ENCODE assay signal across 15 cellular contexts in genomic region chr20:20084296-20084752, GRCh38. TPM values are rescaled to one million over a fixed set of nuclear protein-coding genes. Genes with fewer than 3 reads are reported as not detected.
A peak's percentile ranks its signal among the peaks of the same experiment; 100 is the strongest.
DNase-seq lines count a peak whose midpoint lies in the region; ATAC-seq and TF ChIP-seq lines count a peak whose summit lies in the region.
"Had no signal": no experiment of that assay in that cellular context is flagged by ENCODE, and none has a peak within 500 bp of the region (broad histone marks: within the 10 kb centered on the region; RNA-seq: fewer than 3 reads in every experiment).

No MANE protein-coding gene starts in this region.

- 52% methylated on average over 8 of the region's 8 CpGs for WGBS in right cardiac atrium

- H3K4me3 ChIP-seq in right cardiac atrium (ENCODE audit: low read length) (no peak overlapping the region), RWPE2 (ENCODE audit: severe bottlenecking) (no peak overlapping the region), thoracic aorta (no peak overlapping the region)
- H3K4me3 ChIP-seq: adrenal gland, lower lobe of right lung, MG63 had no signal

- peaks cover 37% of the 10 kb centered on the region for H3K4me1 Mint-ChIP-seq in glutamatergic neuron (ENCODE audit: low read depth, unreplicated experiment)
- H3K4me1 Mint-ChIP-seq: stimulated activated effector memory CD8-positive, alpha-beta T cell treated with anti-CD3 and anti-CD28 coated beads, Interleukin-12 subunit alpha, Interleukin-12 subunit beta, amount 100 ng/mL, for 72 hours had no signal

- intact Hi-C loops in Right ventricle myocardium superior (cut with DNase I) (loop anchor here (5.0 kb wide), 2 partner anchors 148 to 488 kb away; no protein-coding TSS in a partner anchor), right cardiac atrium (cut with DNase I) (loop anchor here in 3 of 4 donors (2.0 to 5.0 kb wide), 2 partner anchors 152 to 153 kb away; no protein-coding TSS in a partner anchor)

- H3K4me1 ChIP-seq in right cardiac atrium (ENCODE audit: control insufficient read depth, insufficient read depth, low read length) = no peaks in the 10 kb centered on the region
- no peaks in the 10 kb centered on the region for H3K4me1 ChIP-seq in RWPE2 (ENCODE audit: insufficient read depth, poor library complexity, severe bottlenecking)
- peaks cover 7 to 33% of the 10 kb centered on the region in 2 donors for H3K4me1 ChIP-seq in thoracic aorta (ENCODE audit: control insufficient read depth in 1 of 2, low read depth in 2 of 2)
- H3K4me1 ChIP-seq: adrenal gland had no signal

- ATAC-seq in Right ventricle myocardium superior (ENCODE audit: poor library complexity) (peak; percentile 40), right cardiac atrium (no peak), RWPE2 (ENCODE audit: low read depth) (peak; percentile 7; the same call in 1 of the 3 replicates), thoracic aorta (ENCODE audit: insufficient number of reproducible peaks, low FRiP score, low read depth) (no peak), GM21526 (IDR thresholded peaks at IDR 0.05; ENCODE audit: low FRiP score, unreplicated experiment) (no peak)

- H3K9me3 ChIP-seq in right cardiac atrium (ENCODE audit: control insufficient read depth, low read length) = no peaks in the 10 kb centered on the region
- no peaks in the 10 kb centered on the region for H3K9me3 ChIP-seq in RWPE2 (ENCODE audit: severe bottlenecking)
- H3K9me3 ChIP-seq in thoracic aorta = no peaks in the 10 kb centered on the region
- H3K9me3 ChIP-seq: adrenal gland, lower lobe of right lung, MG63 had no signal

- peak; percentile 46 for DNase-seq in Right ventricle myocardium superior
- no peak for DNase-seq in right cardiac atrium
- DNase-seq in RWPE2 (ENCODE audit: low spot score) = no peak
- peak; percentile 24 for DNase-seq in glutamatergic neuron
- DNase-seq in thoracic aorta (ENCODE audit: low spot score) = no peak
- DNase-seq in NCI-H748 treated with DMSO at 0.1 percent for 48 hours (lab: John Stamatoyannopoulos, UW) = no peak
- DNase-seq in NCI-H526 treated with DMSO at 0.1 percent for 48 hours (lab: John Stamatoyannopoulos, UW) = no peak
- DNase-seq: effector CD4-positive, alpha-beta T cell; GDM1; lower lobe of right lung; MG63; NK-92 treated with Interleukin-12 subunit alpha and Interleukin-12 subunit beta, amount 100 ng/mL, for 24 hours had no signal

- H3K27me3 ChIP-seq in right cardiac atrium (ENCODE audit: control insufficient read depth, insufficient read depth) (no peaks in the 10 kb centered on the region), RWPE2 (ENCODE audit: insufficient read depth, poor library complexity, severe bottlenecking) (no peaks in the 10 kb centered on the region), thoracic aorta (replicated peaks; ENCODE audit: insufficient read depth) (no peaks in the 10 kb centered on the region)
- H3K27me3 ChIP-seq: MG63 had no signal

- no peak for TF ChIP-seq CTCF in RWPE2 (IDR thresholded peaks at IDR 0.05; ENCODE audit: poor library complexity, severe bottlenecking)
- no peak for TF ChIP-seq CTCF in glutamatergic neuron (IDR thresholded peaks at IDR 0.05; ENCODE audit: partially characterized antibody, unreplicated experiment)
- no peak for TF ChIP-seq CTCF in thoracic aorta (IDR thresholded peaks at IDR 0.05)

- peaks cover 5% of the 10 kb centered on the region for H3K9me3 Mint-ChIP-seq in glutamatergic neuron (ENCODE audit: unreplicated experiment)
- H3K9me3 Mint-ChIP-seq: stimulated activated effector memory CD8-positive, alpha-beta T cell treated with anti-CD3 and anti-CD28 coated beads, Interleukin-12 subunit alpha, Interleukin-12 subunit beta, amount 100 ng/mL, for 72 hours had no signal

- peak overlapping the region; percentile 99 for H3K27ac Mint-ChIP-seq in glutamatergic neuron (ENCODE audit: unreplicated experiment)
- H3K27ac Mint-ChIP-seq: stimulated activated effector memory CD8-positive, alpha-beta T cell treated with anti-CD3 and anti-CD28 coated beads, Interleukin-12 subunit alpha, Interleukin-12 subunit beta, amount 100 ng/mL, for 72 hours had no signal

- H3K36me3 ChIP-seq in RWPE2 (ENCODE audit: low read depth) = no peaks in the 10 kb centered on the region
- H3K36me3 ChIP-seq in thoracic aorta = no peaks in the 10 kb centered on the region
- H3K36me3 ChIP-seq: adrenal gland, lower lobe of right lung, MG63 had no signal

- H3K27me3 Mint-ChIP-seq in glutamatergic neuron (ENCODE audit: unreplicated experiment) = peaks cover 3% of the 10 kb centered on the region

- peak overlapping the region; percentile 69 for H3K4me3 Mint-ChIP-seq in glutamatergic neuron (ENCODE audit: unreplicated experiment)
- H3K4me3 Mint-ChIP-seq: stimulated activated effector memory CD8-positive, alpha-beta T cell treated with anti-CD3 and anti-CD28 coated beads, Interleukin-12 subunit alpha, Interleukin-12 subunit beta, amount 100 ng/mL, for 72 hours had no signal

- no peaks in the 10 kb centered on the region for H3K36me3 Mint-ChIP-seq in glutamatergic neuron (ENCODE audit: unreplicated experiment)
- H3K36me3 Mint-ChIP-seq: stimulated activated effector memory CD8-positive, alpha-beta T cell treated with anti-CD3 and anti-CD28 coated beads, Interleukin-12 subunit alpha, Interleukin-12 subunit beta, amount 100 ng/mL, for 72 hours had no signal

- no peak overlapping the region for H3K27ac ChIP-seq in right cardiac atrium (ENCODE audit: low read length)
- H3K27ac ChIP-seq in RWPE2 (ENCODE audit: poor library complexity, severe bottlenecking) = no peak overlapping the region
- H3K27ac ChIP-seq in thoracic aorta = peak overlapping the region; percentile 81 to 83
- H3K27ac ChIP-seq: adrenal gland, lower lobe of right lung had no signal

RNA-seq across cellular contexts. Expression of gene CFAP61, which starts 32.0 kb away (rescaled TPM):
- total RNA-seq in Right ventricle myocardium superior (36.9 TPM), right cardiac atrium (1 to 10 TPM in 1 of 4 donors, under 1 TPM in 2, not detected in 1; 0.74 to 2.4 (median 0.75) TPM), glutamatergic neuron (ENCODE audit: unreplicated experiment) (5.0 TPM), thoracic aorta (under 1 TPM in 1 of 2 donors, not detected in 1; 0.27 TPM)
- polyA plus RNA-seq in right cardiac atrium = 0.11 TPM

RNA-seq across cellular contexts. Expression of gene CRNKL1, which starts 32.1 kb away (rescaled TPM):
- total RNA-seq in Right ventricle myocardium superior (15.8 TPM), right cardiac atrium (10 to 100 TPM; 15.6 to 17.6 (median 16.0) TPM), glutamatergic neuron (ENCODE audit: unreplicated experiment) (28.7 TPM), thoracic aorta (10 to 100 TPM; 17.3 to 24.5 TPM)
- 10.9 TPM for polyA plus RNA-seq in right cardiac atrium

Comparison
In these comparisons a context has a peak if more than half of its experiments do, and no peak if none do; other contexts are left out.
1. ATAC-seq: peak in Right ventricle myocardium superior (single experiment) and RWPE2 (single experiment); none in right cardiac atrium (0 of 2), thoracic aorta (single experiment) and GM21526 (single experiment).
2. DNase-seq: peak in Right ventricle myocardium superior (single experiment) and glutamatergic neuron (single experiment); none in right cardiac atrium (0 of 3), RWPE2 (single experiment), thoracic aorta (single experiment), NCI-H748 treated with DMSO at 0.1 percent for 48 hours (single experiment) and NCI-H526 treated with DMSO at 0.1 percent for 48 hours (single experiment).
3. H3K27ac ChIP-seq: peak in thoracic aorta (2 of 2); none in right cardiac atrium (single experiment) and RWPE2 (single experiment).